ENCODE assay signal across 9 cellular contexts in the genomic region with DNA sequence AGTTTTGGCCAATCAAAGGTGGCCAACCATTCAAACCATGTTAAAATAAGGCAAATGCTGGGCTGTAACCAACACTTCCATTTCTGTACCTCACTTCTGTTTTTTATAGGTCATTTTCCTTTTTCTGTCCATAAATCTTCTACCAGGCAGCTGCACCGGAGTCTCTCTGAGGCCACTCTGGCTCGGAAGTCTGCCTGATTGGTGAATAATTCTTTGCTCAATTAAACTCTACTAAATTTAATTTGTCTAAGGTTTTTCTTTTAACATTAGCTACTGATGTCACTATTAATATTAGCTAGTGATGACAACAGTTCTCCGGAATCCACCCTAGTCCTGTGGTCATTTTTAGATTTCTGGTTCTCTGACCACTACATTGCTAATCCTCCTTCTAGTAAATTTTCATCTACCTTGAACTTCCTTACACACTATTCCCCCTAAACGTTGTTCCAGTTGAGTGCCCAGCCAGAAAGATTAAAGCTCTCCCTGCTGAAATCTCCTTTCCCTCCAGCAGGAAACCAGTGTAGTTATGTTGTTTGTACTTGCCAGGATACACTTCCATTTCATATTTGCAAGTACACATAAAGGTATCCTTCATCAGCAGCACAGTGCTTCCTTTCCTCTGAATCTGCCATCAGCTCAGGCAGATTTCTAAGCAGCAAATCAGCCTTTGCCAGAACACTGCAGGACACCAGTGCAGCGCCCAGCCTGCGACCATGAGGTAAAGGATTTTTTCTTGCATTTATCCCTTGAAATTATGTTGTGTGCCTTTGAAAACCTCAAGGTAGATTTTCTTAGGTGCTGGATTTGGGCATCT. TPM values are rescaled to one million over a fixed set of nuclear protein-coding genes. Genes with fewer than 3 reads are reported as not detected.
DNase-seq lines count a peak whose midpoint lies in the region; ATAC-seq and TF ChIP-seq lines count a peak whose summit lies in the region.
"Had no signal": no experiment of that assay in that cellular context is flagged by ENCODE, and none has a peak within 500 bp of the region (broad histone marks: within the 10 kb centered on the region; RNA-seq: fewer than 3 reads in every experiment).

No MANE protein-coding gene starts in this region.

- peak; percentile 34 for DNase-seq in AG20443 (ENCODE audit: low spot score)
- DNase-seq in NCI-H69 (lab: John Stamatoyannopoulos, UW), result peak; percentile 27
- DNase-seq in esophagus muscularis mucosa (ENCODE audit: extremely low spot score), result no peak
- DNase-seq in neuronal stem cell (ENCODE audit: low spot score), result no peak
- DNase-seq in activated naive CD4-positive, alpha-beta T cell (lab: John Stamatoyannopoulos, UW), result no peak
- no peak for DNase-seq in NCI-H128 (lab: John Stamatoyannopoulos, UW; ENCODE audit: unreplicated experiment)
- no peak for DNase-seq in stimulated activated CD4-positive, alpha-beta T cell treated with anti-CD3 and anti-CD28 coated beads, Interleukin-1b, Interleukin-23, amount 100 ng/mL, for 48 hours
- DNase-seq: T-helper 2 cell had no signal

- no peak overlapping the region for H3K18ac ChIP-seq in neuronal stem cell (ENCODE audit: low read length)

- H2AK5ac ChIP-seq in neuronal stem cell (ENCODE audit: low read depth, low read length), result no peak overlapping the region

- H2BK15ac ChIP-seq in neuronal stem cell (ENCODE audit: low read length), result no peak overlapping the region

- H3K4me2 ChIP-seq in neuronal stem cell (ENCODE audit: insufficient read depth, low read length, poor library complexity, severe bottlenecking), result no peak overlapping the region

- WGBS in esophagus muscularis mucosa, result 15% methylated on average over 6 of the region's 6 CpGs
- WGBS in neuronal stem cell (ENCODE audit: extremely low coverage in 2 of 2, insufficient read length in 2 of 2, insufficient replicate concordance in 1 of 2), 2 donors, result no CpG with 5 or more reads among the region's 6 CpGs

- TF ChIP-seq CTCF in esophagus muscularis mucosa (IDR thresholded peaks at IDR 0.05), result no peak

- H3K36me3 ChIP-seq in esophagus muscularis mucosa, result no peaks in the 10 kb centered on the region
- no peaks in the 10 kb centered on the region for H3K36me3 ChIP-seq in neuronal stem cell (replicated peaks in 1 of 2; ENCODE audit: control insufficient read depth in 2 of 2, insufficient read depth in 2 of 2, low read length in 2 of 2)

- no peak overlapping the region for H2BK120ac ChIP-seq in neuronal stem cell (ENCODE audit: low read depth, low read length)

- ATAC-seq in HG03571 (IDR thresholded peaks at IDR 0.05; ENCODE audit: unreplicated experiment), result no peak

- no peak overlapping the region for H2BK5ac ChIP-seq in neuronal stem cell (ENCODE audit: low read length)

- no peak overlapping the region for H4K8ac ChIP-seq in neuronal stem cell (ENCODE audit: low read depth, low read length)

- H4K91ac ChIP-seq in neuronal stem cell (ENCODE audit: low read depth, low read length, poor library complexity), result no peak overlapping the region

- H3K4me3 ChIP-seq in esophagus muscularis mucosa, result peak overlapping the region; percentile 27 to 42 (median 34)
- H3K4me3 ChIP-seq in neuronal stem cell (ENCODE audit: low read length in 2 of 2), result peak overlapping the region in 1 of 2 donors; percentile 30

- peak overlapping the region; percentile 86 for H2AFZ ChIP-seq in neuronal stem cell (ENCODE audit: low read length)

- H3K79me1 ChIP-seq in neuronal stem cell (ENCODE audit: low read depth, low read length), result no peaks in the 10 kb centered on the region

- H3K9me3 ChIP-seq in esophagus muscularis mucosa, result no peaks in the 10 kb centered on the region
- H3K9me3 ChIP-seq in neuronal stem cell (replicated peaks in 1 of 2; ENCODE audit: control insufficient read depth in 2 of 2, insufficient read depth in 1 of 2, low read depth in 1 of 2, low read length in 2 of 2), result no peaks in the 10 kb centered on the region

- H3K27me3 ChIP-seq in esophagus muscularis mucosa (no peaks in the 10 kb centered on the region), neuronal stem cell (ENCODE audit: control insufficient read depth in 3 of 3, insufficient read depth in 3 of 3, low read depth in 1 of 3, low read length in 3 of 3) (no peaks in the 10 kb centered on the region)

- TF ChIP-seq EP300 in esophagus muscularis mucosa (IDR thresholded peaks at IDR 0.05), result no peak

- H3K4ac ChIP-seq in neuronal stem cell (ENCODE audit: low read length), result no peak overlapping the region

- intact Hi-C loops in esophagus muscularis mucosa (cut with DNase I), result no loop called here

- no peak overlapping the region for H3K9ac ChIP-seq in neuronal stem cell (ENCODE audit: low read depth, low read length, poor library complexity)

- no peak overlapping the region for H2BK12ac ChIP-seq in neuronal stem cell (ENCODE audit: low read length)

- H3K4me1 ChIP-seq in esophagus muscularis mucosa, result peaks cover 37 to 43% (median 39%) of the 10 kb centered on the region in 4 donors
- H3K4me1 ChIP-seq in neuronal stem cell (ENCODE audit: control insufficient read depth in 2 of 2, insufficient read depth in 1 of 2, low read depth in 1 of 2, low read length in 2 of 2), result peaks cover 5 to 9% of the 10 kb centered on the region in 2 donors

- TF ChIP-seq POLR2A in esophagus muscularis mucosa (IDR thresholded peaks at IDR 0.05; ENCODE audit: low read depth), result no peak

- H3K27ac ChIP-seq in esophagus muscularis mucosa (replicated peaks in 1 of 4) (peak overlapping the region; percentile 79 to 86 (median 81)), neuronal stem cell (replicated peaks; ENCODE audit: low read length) (no peak overlapping the region)

- no peak overlapping the region for H3K14ac ChIP-seq in neuronal stem cell (ENCODE audit: low read length)

- no peak overlapping the region for H3K23ac ChIP-seq in neuronal stem cell (ENCODE audit: low read depth, low read length, poor library complexity)

RNA-seq across cellular contexts. Expression of gene IFIT2, which starts 18.5 kb away (rescaled TPM):
- total RNA-seq in esophagus muscularis mucosa, result 1 to 10 TPM; 2.2 to 5.0 (median 3.3) TPM
- 0.04 TPM for polyA plus RNA-seq in neuronal stem cell (2013, experiment 1 of 2)
- 0.04 TPM for polyA plus RNA-seq in neuronal stem cell (2013, experiment 2 of 2)

RNA-seq across cellular contexts. Expression of gene LIPA, which starts 31.8 kb away (rescaled TPM):
- 10 to 100 TPM; 18.3 to 28.3 (median 24.0) TPM for total RNA-seq in esophagus muscularis mucosa
- 37.0 TPM for polyA plus RNA-seq in neuronal stem cell (2013, experiment 1 of 2)
- polyA plus RNA-seq in neuronal stem cell (2013, experiment 2 of 2), result 36.3 TPM

RNA-seq across cellular contexts. Expression of gene IFIT3, which starts 44.4 kb away (rescaled TPM):
- total RNA-seq in esophagus muscularis mucosa, result 1 to 10 TPM; 7.8 to 9.8 (median 8.8) TPM
- polyA plus RNA-seq in neuronal stem cell (2013, experiment 1 of 2), result 0.31 TPM
- polyA plus RNA-seq in neuronal stem cell (2013, experiment 2 of 2), result 0.47 TPM

Comparison
In these comparisons a context has a peak if more than half of its experiments do, and no peak if none do; other contexts are left out.
1. DNase-seq: peak in AG20443 (single experiment) and NCI-H69 (single experiment); none in esophagus muscularis mucosa (single experiment), neuronal stem cell (single experiment), activated naive CD4-positive, alpha-beta T cell (0 of 4), NCI-H128 (single experiment) and stimulated activated CD4-positive, alpha-beta T cell treated with anti-CD3 and anti-CD28 coated beads, Interleukin-1b, Interleukin-23, amount 100 ng/mL, for 48 hours (single experiment).